In the genomic region with DNA sequence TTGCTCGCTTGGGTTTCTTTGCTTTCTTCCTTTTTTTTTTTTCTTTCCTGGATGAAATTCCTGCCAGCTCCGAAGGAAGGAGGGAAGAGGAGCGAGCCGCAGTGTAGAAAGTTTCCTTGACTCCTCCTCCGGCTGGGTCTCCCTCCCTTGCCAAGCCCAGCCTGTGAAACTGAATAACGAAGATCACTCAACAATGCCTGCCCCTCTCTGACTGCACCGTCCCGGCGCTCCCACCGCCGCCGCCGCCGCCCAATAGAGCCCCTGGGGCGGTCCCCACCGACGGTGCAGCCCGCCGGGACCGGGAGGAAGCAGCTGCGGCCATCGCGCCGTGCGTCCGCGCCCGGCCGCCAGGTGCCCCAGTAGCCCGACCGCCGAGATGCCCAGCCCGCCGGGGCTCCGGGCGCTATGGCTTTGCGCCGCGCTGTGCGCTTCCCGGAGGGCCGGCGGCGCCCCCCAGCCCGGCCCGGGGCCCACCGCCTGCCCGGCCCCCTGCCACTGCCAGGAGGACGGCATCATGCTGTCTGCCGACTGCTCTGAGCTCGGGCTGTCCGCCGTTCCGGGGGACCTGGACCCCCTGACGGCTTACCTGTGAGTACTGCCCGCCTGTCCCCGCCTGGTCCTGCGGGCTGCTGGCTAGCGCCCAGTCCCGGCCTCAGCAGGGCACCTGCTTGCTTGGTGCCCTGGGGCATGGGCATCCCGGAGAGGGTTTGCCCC, we compare ENCODE assay signal across 12 cellular contexts. TPM values are rescaled to one million over a fixed set of nuclear protein-coding genes. Genes with fewer than 3 reads are reported as not detected.
DNase-seq lines count a peak whose midpoint lies in the region; ATAC-seq and TF ChIP-seq lines count a peak whose summit lies in the region.
"Had no signal": no experiment of that assay in that cellular context is flagged by ENCODE, and none has a peak within 500 bp of the region (broad histone marks: within the 10 kb centered on the region; RNA-seq: fewer than 3 reads in every experiment).

A gene with protein sequence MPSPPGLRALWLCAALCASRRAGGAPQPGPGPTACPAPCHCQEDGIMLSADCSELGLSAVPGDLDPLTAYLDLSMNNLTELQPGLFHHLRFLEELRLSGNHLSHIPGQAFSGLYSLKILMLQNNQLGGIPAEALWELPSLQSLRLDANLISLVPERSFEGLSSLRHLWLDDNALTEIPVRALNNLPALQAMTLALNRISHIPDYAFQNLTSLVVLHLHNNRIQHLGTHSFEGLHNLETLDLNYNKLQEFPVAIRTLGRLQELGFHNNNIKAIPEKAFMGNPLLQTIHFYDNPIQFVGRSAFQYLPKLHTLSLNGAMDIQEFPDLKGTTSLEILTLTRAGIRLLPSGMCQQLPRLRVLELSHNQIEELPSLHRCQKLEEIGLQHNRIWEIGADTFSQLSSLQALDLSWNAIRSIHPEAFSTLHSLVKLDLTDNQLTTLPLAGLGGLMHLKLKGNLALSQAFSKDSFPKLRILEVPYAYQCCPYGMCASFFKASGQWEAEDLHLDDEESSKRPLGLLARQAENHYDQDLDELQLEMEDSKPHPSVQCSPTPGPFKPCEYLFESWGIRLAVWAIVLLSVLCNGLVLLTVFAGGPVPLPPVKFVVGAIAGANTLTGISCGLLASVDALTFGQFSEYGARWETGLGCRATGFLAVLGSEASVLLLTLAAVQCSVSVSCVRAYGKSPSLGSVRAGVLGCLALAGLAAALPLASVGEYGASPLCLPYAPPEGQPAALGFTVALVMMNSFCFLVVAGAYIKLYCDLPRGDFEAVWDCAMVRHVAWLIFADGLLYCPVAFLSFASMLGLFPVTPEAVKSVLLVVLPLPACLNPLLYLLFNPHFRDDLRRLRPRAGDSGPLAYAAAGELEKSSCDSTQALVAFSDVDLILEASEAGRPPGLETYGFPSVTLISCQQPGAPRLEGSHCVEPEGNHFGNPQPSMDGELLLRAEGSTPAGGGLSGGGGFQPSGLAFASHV (plus strand): TSS at position 186 of the 714 bp plus-strand sequence. CDS start 191 bp downstream, at position 377.

- no peak within 1 kb of the TSS for H3K27ac ChIP-seq in right cardiac atrium (ENCODE audit: low read length)

- peaks cover 38% of the 10 kb centered on the region for H3K27me3 Mint-ChIP-seq in WTC11 (ENCODE audit: low read depth)
- H3K27me3 Mint-ChIP-seq in progenitor cell of endocrine pancreas: peaks cover 48% of the 10 kb centered on the region
- H3K27me3 Mint-ChIP-seq in HFFc6 (ENCODE audit: insufficient read depth): peaks cover 47% of the 10 kb centered on the region

- no peaks in the 10 kb centered on the region for H3K27me3 ChIP-seq in right cardiac atrium (ENCODE audit: control insufficient read depth, insufficient read depth)

- H3K27ac Mint-ChIP-seq in WTC11 (no peak within 1 kb of the TSS), progenitor cell of endocrine pancreas (peak within 1 kb of the TSS; percentile 79), HFFc6 (no peak within 1 kb of the TSS)
- H3K27ac Mint-ChIP-seq: activated naive CD4-positive, alpha-beta T cell treated with anti-CD3 and anti-CD28 coated beads for 36 hours had no signal

- peak within 1 kb of the TSS; percentile 30 for H3K4me3 ChIP-seq in right cardiac atrium (ENCODE audit: low read length)

- no peaks in the 10 kb centered on the region for H3K9me3 ChIP-seq in right cardiac atrium (ENCODE audit: control insufficient read depth, low read length)

- H3K9me3 Mint-ChIP-seq in WTC11 (no peaks in the 10 kb centered on the region), progenitor cell of endocrine pancreas (ENCODE audit: low read depth) (no peaks in the 10 kb centered on the region), HFFc6 (no peaks in the 10 kb centered on the region)
- H3K9me3 Mint-ChIP-seq: activated naive CD4-positive, alpha-beta T cell treated with anti-CD3 and anti-CD28 coated beads for 36 hours had no signal

- DNase-seq in GM13977 (ENCODE audit: low spot score) (no peak), WTC11 (ENCODE audit: low spot score) (peak; percentile 47), right cardiac atrium (no peak), progenitor cell of endocrine pancreas (ENCODE audit: low spot score, unreplicated experiment) (no peak), GM13976 (ENCODE audit: low spot score) (no peak), HFFc6 (no peak)
- no peak for DNase-seq in activated CD4-positive, alpha-beta T cell treated with anti-CD3 and anti-CD28 coated beads for 4 hours
- DNase-seq: activated naive CD4-positive, alpha-beta T cell treated with anti-CD3 and anti-CD28 coated beads for 36 hours; foreskin melanocyte; GF-D8; T-helper 9 cell had no signal

- H3K36me3 Mint-ChIP-seq in WTC11 (no peaks in the 10 kb centered on the region), progenitor cell of endocrine pancreas (ENCODE audit: insufficient read depth) (no peaks in the 10 kb centered on the region), HFFc6 (ENCODE audit: low read depth) (no peaks in the 10 kb centered on the region)

- CTCF ChIA-PET in WTC11 (lab: Charles Lee): interaction anchor here (0.8 to 5.0 kb wide), 33 partner anchors 9 to 526 kb away, joined by 3 to 52 read pairs (median 7); partner anchors contain the start of gene PPP1R12B

- in situ Hi-C loops in GM13977 (cut with MboI; ENCODE audit: low pct_unique_long_range_greater_than_20kb, low sequenced_read_pairs, unreplicated experiment): loop anchor here (25.0 kb wide), 1 partner anchor 519 kb away; the partner anchor contains the start of gene SYT2
- in situ Hi-C loops in GM13976 (cut with MboI; ENCODE audit: low sequenced_read_pairs, unreplicated experiment): no loop called here

- intact Hi-C loops in right cardiac atrium (cut with DNase I): loop anchor here in 1 of 4 donors (2.0 to 5.0 kb wide), 2 partner anchors 121 to 529 kb away; no protein-coding TSS in a partner anchor

- POLR2A ChIA-PET in WTC11 (lab: Charles Lee): interaction anchor here (0.7 kb wide), 1 partner anchor 14 kb away, joined by 3 read pairs; no protein-coding TSS in a partner anchor

- ATAC-seq in WTC11 (peak; percentile 19), right cardiac atrium (peak; percentile 19 to 27), HG02938 (IDR thresholded peaks at IDR 0.05; ENCODE audit: unreplicated experiment) (no peak)

- no peaks in the 10 kb centered on the region for H3K4me1 ChIP-seq in right cardiac atrium (ENCODE audit: control insufficient read depth, insufficient read depth, low read length)

- TF ChIP-seq CTCF in GM13977 (IDR thresholded peaks at IDR 0.05; ENCODE audit: extremely low read depth, insufficient read depth, missing control alignments) (peak; percentile 10), WTC11 (IDR thresholded peaks at IDR 0.05) (no peak), progenitor cell of endocrine pancreas (IDR thresholded peaks at IDR 0.05; ENCODE audit: unreplicated experiment) (peak; percentile 40), GM13976 (IDR thresholded peaks at IDR 0.05; ENCODE audit: borderline replicate concordance, control extremely low read depth, extremely low read depth, insufficient read depth, missing control alignments) (no peak), HFFc6 (IDR thresholded peaks at IDR 0.05) (no peak)

- H3K4me1 Mint-ChIP-seq in WTC11: peaks cover 3% of the 10 kb centered on the region
- peaks cover 4% of the 10 kb centered on the region for H3K4me1 Mint-ChIP-seq in progenitor cell of endocrine pancreas (ENCODE audit: low read depth)
- no peaks in the 10 kb centered on the region for H3K4me1 Mint-ChIP-seq in HFFc6 (ENCODE audit: low read depth)

- H3K4me3 Mint-ChIP-seq in WTC11 (peak within 1 kb of the TSS; percentile 77), progenitor cell of endocrine pancreas (ENCODE audit: low read depth) (peak within 1 kb of the TSS; percentile 58), HFFc6 (no peak within 1 kb of the TSS)
- H3K4me3 Mint-ChIP-seq: activated naive CD4-positive, alpha-beta T cell treated with anti-CD3 and anti-CD28 coated beads for 36 hours had no signal

- 2% methylated on average over 61 of the region's 61 CpGs for WGBS in right cardiac atrium

TF ChIP-seq in WTC11, 78 proteins besides CTCF, POLR2A, EP300 and RAD21:
- TF ChIP-seq ZNF423 (CRISPR knock-in tag; IDR thresholded peaks at IDR 0.05): peak; percentile 50; the same call in 1 of the 2 replicates
- no peak for TF ChIP-seq ZNF416 (CRISPR knock-in tag; IDR thresholded peaks at IDR 0.05)
- TF ChIP-seq ZSCAN18 (CRISPR knock-in tag; IDR thresholded peaks at IDR 0.05): no peak

RNA-seq across cellular contexts. Expression of the gene that starts here (rescaled TPM):
- total RNA-seq in WTC11 (2021) (0.78 to 1.1 TPM (median 1.1 TPM) in 3 replicates), right cardiac atrium (10 to 100 TPM; 22.4 to 52.7 (median 35.8) TPM), progenitor cell of endocrine pancreas (0.47 and 0.50 TPM in 2 replicates)
- 22.5 TPM for polyA plus RNA-seq in right cardiac atrium
- total RNA-seq in HFFc6 (2021; fragmentation: NEBNext Ultra II Directional; extraction: Animal tissue kit (Norgen Biotek cat#: 25700)): not detected

Comparison
In these comparisons a context has a peak if more than half of its experiments do, and no peak if none do; other contexts are left out.
1. RNA of the gene that starts here (total RNA-seq): 22.4 to 52.7 TPM in right cardiac atrium; 0.78 to 1.1 TPM in WTC11, 0.47 to 0.50 TPM in progenitor cell of endocrine pancreas and not detected in HFFc6; every median in the first group is over 10 times any median in the second.
2. CTCF ChIP-seq: peak in GM13977 (single experiment) and progenitor cell of endocrine pancreas (single experiment); none in WTC11 (single experiment), GM13976 (single experiment) and HFFc6 (single experiment).